In genomic region chr2:29249666-29250253, GRCh38 we compare ENCODE assay signal across 20 cellular contexts.
"Had no signal": no experiment of that assay in that cellular context is flagged by ENCODE, and none has a peak within 500 bp of the region (broad histone marks: within the 10 kb centered on the region; RNA-seq: fewer than 3 reads in every experiment).

No MANE protein-coding gene starts in this region.

- H3K27me3 Mint-ChIP-seq: activated naive CD8-positive, alpha-beta T cell treated with anti-CD3 and anti-CD28 coated beads for 36 hours; stimulated activated memory B cell treated with anti-CD40 and anti-IgM and Interleukin-4, amounts not matched to agents 10 μg/mL and 1 μg/mL and 100 μg/mL, for 72 hours had no signal

- DNase-seq: activated CD4-positive, alpha-beta T cell treated with anti-CD3 and anti-CD28 coated beads for 1 hour; activated gamma-delta T cell treated with Interleukin-2 at 50 U/mL for 16 hours; activated naive CD8-positive, alpha-beta T cell treated with anti-CD3 and anti-CD28 coated beads for 36 hours; activated T-cell treated with anti-CD3 and anti-CD28 coated beads, Interleukin-2, amount 50 U/mL, for 72 hours; amniotic stem cell; effector memory CD8-positive, alpha-beta T cell; foreskin keratinocyte; hippocampal formation; retina; spleen; stimulated activated CD4-positive, alpha-beta T cell treated with anti-CD3 and anti-CD28 coated beads, Interleukin-4, amount 100 ng/mL, for 4 hours; T-helper 17 cell; upper lobe of left lung; WERI-Rb-1 had no signal

- H3K36me3 ChIP-seq: cardiac muscle cell, spleen, thoracic aorta, upper lobe of left lung, WERI-Rb-1 had no signal

- H3K36me3 Mint-ChIP-seq: activated naive CD8-positive, alpha-beta T cell treated with anti-CD3 and anti-CD28 coated beads for 36 hours; mesothelial cell of epicardium; natural killer cell treated with Interleukin-12 subunit alpha and Interleukin-12 subunit beta and Interleukin-15 and Interleukin-18, amount 100 ng/mL, for 72 hours; stimulated activated memory B cell treated with anti-CD40 and anti-IgM and Interleukin-4, amounts not matched to agents 10 μg/mL and 1 μg/mL and 100 μg/mL, for 72 hours had no signal

- H3K4me1 Mint-ChIP-seq: activated naive CD8-positive, alpha-beta T cell treated with anti-CD3 and anti-CD28 coated beads for 36 hours; stimulated activated memory B cell treated with anti-CD40 and anti-IgM and Interleukin-4, amounts not matched to agents 10 μg/mL and 1 μg/mL and 100 μg/mL, for 72 hours; T-helper 17 cell had no signal

- H3K9me3 Mint-ChIP-seq: activated naive CD8-positive, alpha-beta T cell treated with anti-CD3 and anti-CD28 coated beads for 36 hours; activated T-cell treated with anti-CD3 and anti-CD28 coated beads, Interleukin-2, amount 50 U/mL, for 72 hours; effector memory CD8-positive, alpha-beta T cell; mesothelial cell of epicardium; natural killer cell treated with Interleukin-12 subunit alpha and Interleukin-12 subunit beta and Interleukin-15 and Interleukin-18, amount 100 ng/mL, for 72 hours had no signal

- ATAC-seq: activated T-cell treated with anti-CD3 and anti-CD28 coated beads, Interleukin-2, amount 50 U/mL, for 72 hours; effector memory CD8-positive, alpha-beta T cell; foreskin keratinocyte; left lobe of liver; natural killer cell treated with Interleukin-12 subunit alpha and Interleukin-12 subunit beta and Interleukin-15 and Interleukin-18, amount 100 ng/mL, for 72 hours; stimulated activated memory B cell treated with anti-CD40 and anti-IgM and Interleukin-4, amounts not matched to agents 10 μg/mL and 1 μg/mL and 100 μg/mL, for 72 hours; T-helper 17 cell had no signal

- H3K4me1 ChIP-seq: foreskin keratinocyte, spleen, upper lobe of left lung had no signal

- H3K27ac Mint-ChIP-seq: activated naive CD8-positive, alpha-beta T cell treated with anti-CD3 and anti-CD28 coated beads for 36 hours; activated T-cell treated with anti-CD3 and anti-CD28 coated beads, Interleukin-2, amount 50 U/mL, for 72 hours; effector memory CD8-positive, alpha-beta T cell; mesothelial cell of epicardium; natural killer cell treated with Interleukin-12 subunit alpha and Interleukin-12 subunit beta and Interleukin-15 and Interleukin-18, amount 100 ng/mL, for 72 hours; stimulated activated memory B cell treated with anti-CD40 and anti-IgM and Interleukin-4, amounts not matched to agents 10 μg/mL and 1 μg/mL and 100 μg/mL, for 72 hours; T-helper 17 cell had no signal

- H3K4me3 Mint-ChIP-seq: activated naive CD8-positive, alpha-beta T cell treated with anti-CD3 and anti-CD28 coated beads for 36 hours; activated T-cell treated with anti-CD3 and anti-CD28 coated beads, Interleukin-2, amount 50 U/mL, for 72 hours; effector memory CD8-positive, alpha-beta T cell; mesothelial cell of epicardium; natural killer cell treated with Interleukin-12 subunit alpha and Interleukin-12 subunit beta and Interleukin-15 and Interleukin-18, amount 100 ng/mL, for 72 hours; stimulated activated memory B cell treated with anti-CD40 and anti-IgM and Interleukin-4, amounts not matched to agents 10 μg/mL and 1 μg/mL and 100 μg/mL, for 72 hours; T-helper 17 cell had no signal

- H3K27ac ChIP-seq: cardiac muscle cell, foreskin keratinocyte, spleen, thoracic aorta, upper lobe of left lung, WERI-Rb-1 had no signal

- H3K9me3 ChIP-seq: spleen, thoracic aorta, upper lobe of left lung had no signal

- H3K4me3 ChIP-seq: cardiac muscle cell, spleen, thoracic aorta, upper lobe of left lung had no signal

- H3K27me3 ChIP-seq: cardiac muscle cell, upper lobe of left lung had no signal
